ENCODE assay signal across 9 cellular contexts in the genomic region with DNA sequence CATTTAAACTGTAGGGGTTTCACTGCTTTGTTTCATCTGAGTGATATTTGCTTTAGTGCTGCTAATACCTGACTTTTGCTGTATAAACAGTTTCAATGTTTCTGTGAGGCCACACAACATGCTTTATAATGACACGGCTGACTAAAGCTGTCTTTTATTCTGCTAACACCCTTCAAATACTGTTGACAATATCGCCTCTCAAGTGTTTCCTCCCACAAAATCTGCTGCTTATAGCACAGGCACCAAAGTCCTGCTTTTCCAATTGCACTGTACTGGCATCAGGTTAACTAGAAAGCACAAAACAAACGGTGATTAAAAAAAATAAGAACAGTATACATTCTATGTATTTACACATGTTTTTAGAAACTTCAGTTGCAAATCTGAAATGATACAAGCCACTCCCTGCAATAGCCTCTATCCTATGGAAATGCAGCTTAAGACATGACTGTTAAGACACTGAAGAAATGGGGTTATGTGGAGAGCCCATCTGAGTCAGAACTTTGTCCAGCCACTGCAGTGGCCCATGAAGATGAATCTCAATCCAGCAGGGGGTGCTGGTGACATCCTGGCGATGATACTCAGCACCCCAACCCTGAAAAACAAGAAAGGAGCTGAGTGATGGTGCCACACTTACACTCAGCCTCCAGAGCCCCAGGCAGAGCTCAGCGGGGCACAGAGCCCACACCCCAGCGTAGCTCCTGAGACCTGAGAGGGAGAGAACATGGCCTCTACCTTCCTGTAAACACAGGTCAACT. TPM values are rescaled to one million over a fixed set of nuclear protein-coding genes. Genes with fewer than 3 reads are reported as not detected.
DNase-seq lines count a peak whose midpoint lies in the region; ATAC-seq and TF ChIP-seq lines count a peak whose summit lies in the region.
"Had no signal": no experiment of that assay in that cellular context is flagged by ENCODE, and none has a peak within 500 bp of the region (broad histone marks: within the 10 kb centered on the region; RNA-seq: fewer than 3 reads in every experiment).

No MANE protein-coding gene starts in this region.

- CTCF ChIA-PET in OCI-LY7 (lab: Charles Lee; ENCODE audit: unreplicated experiment), result no interaction called here

- H4K20me1 ChIP-seq in OCI-LY7 (ENCODE audit: insufficient read depth, low read length), result no peaks in the 10 kb centered on the region

- no peak overlapping the region for H3K4me3 ChIP-seq in OCI-LY7 (ENCODE audit: low read depth, low read length, poor library complexity, severe bottlenecking)
- no peak overlapping the region for H3K4me3 ChIP-seq in heart left ventricle

- intact Hi-C loops in OCI-LY7 (cut with micrococcal nuclease; ENCODE audit: unreplicated experiment) (no loop called here), heart left ventricle (cut with DNase I) (no loop called here)

- no peak overlapping the region for H3K4me2 ChIP-seq in OCI-LY7 (ENCODE audit: low read length)

- no peaks in the 10 kb centered on the region for H3K9me3 ChIP-seq in OCI-LY7 (ENCODE audit: low read length)
- no peaks in the 10 kb centered on the region for H3K9me3 ChIP-seq in heart left ventricle
- H3K9me3 ChIP-seq: neutrophil had no signal

- TF ChIP-seq CTCF in OCI-LY7 (conservative IDR thresholded peaks at IDR 0.05; ENCODE audit: low read length) (peak; percentile 72), heart left ventricle (IDR thresholded peaks at IDR 0.05) (peak in 7 of 12 donors; percentile 12 to 36 (median 25))

- H3K27me3 ChIP-seq in heart left ventricle, result no peaks in the 10 kb centered on the region
- H3K27me3 ChIP-seq: neutrophil had no signal

- no peaks in the 10 kb centered on the region for H3K4me1 ChIP-seq in OCI-LY7 (ENCODE audit: insufficient read depth, low read length, poor library complexity, severe bottlenecking)
- H3K4me1 ChIP-seq in heart left ventricle, result peaks cover 0 to 18% (median 8%) of the 10 kb centered on the region in 12 donors

- H3K27ac ChIP-seq in OCI-LY7 (ENCODE audit: low read depth, low read length, poor library complexity, severe bottlenecking), result no peak overlapping the region
- H3K27ac ChIP-seq in heart left ventricle, result peak overlapping the region in 1 of 12 donors; percentile 7
- H3K27ac ChIP-seq: neutrophil had no signal

- no TSS peak for BruUV-seq in OCI-LY7 (replicated peaks; lab: Mats Ljungman, UMichigan)

- no peaks in the 10 kb centered on the region for H3K79me2 ChIP-seq in OCI-LY7 (ENCODE audit: insufficient read depth, low read depth, low read length)

- POLR2A ChIA-PET in OCI-LY7 (lab: Charles Lee), result interaction anchor here (1.7 kb wide), 1 partner anchor 25 kb away, joined by 4 read pairs; no protein-coding TSS in a partner anchor

- H3K36me3 ChIP-seq in OCI-LY7 (ENCODE audit: insufficient read depth, low read length), result peaks cover 38% of the 10 kb centered on the region
- peaks cover 0 to 41% (median 4%) of the 10 kb centered on the region in 9 donors for H3K36me3 ChIP-seq in heart left ventricle
- H3K36me3 ChIP-seq: neutrophil had no signal

- peak; percentile 73 for ATAC-seq in GM21526 (IDR thresholded peaks at IDR 0.05; ENCODE audit: low FRiP score, unreplicated experiment)
- peak in 3 of 4 donors; percentile 31 to 69 (median 57) for ATAC-seq in heart left ventricle
- no peak for ATAC-seq in HG03025 (IDR thresholded peaks at IDR 0.05; ENCODE audit: low FRiP score, unreplicated experiment)
- no peak for ATAC-seq in GM19397 (IDR thresholded peaks at IDR 0.05; ENCODE audit: unreplicated experiment)

- TF ChIP-seq POLR2A in heart left ventricle (IDR thresholded peaks at IDR 0.05), result no peak

- WGBS in heart left ventricle, 4 donors, result 59 to 69% (median 61%) methylated on average over 6 of the region's 6 CpGs

- no peak overlapping the region for H2AFZ ChIP-seq in OCI-LY7 (ENCODE audit: low read length)

- DNase-seq in DMS53 treated with DMSO at 0.1 percent for 48 hours (lab: John Stamatoyannopoulos, UW; ENCODE audit: unreplicated experiment), result peak; percentile 83
- DNase-seq in OCI-LY7 (ENCODE audit: low spot score), result peak; percentile 29
- DNase-seq in heart left ventricle, result no peak
- no peak for DNase-seq in SKM-1 (lab: John Stamatoyannopoulos, UW; ENCODE audit: unreplicated experiment)
- no peak for DNase-seq in DMS79 treated with DMSO at 0.1 percent for 48 hours (lab: John Stamatoyannopoulos, UW)

- no peaks in the 10 kb centered on the region for H3K9me2 ChIP-seq in OCI-LY7 (ENCODE audit: insufficient read depth, low read length)

RNA-seq across cellular contexts. Expression of gene RFXAP, which starts 29.4 kb away (rescaled TPM):
- 10.0 and 11.8 TPM in 2 replicates for total RNA-seq in OCI-LY7 (2014; rRNA removed; shearing (Covaris generic))
- total RNA-seq in OCI-LY7 (2022) (34.1 and 34.5 TPM in 2 replicates), heart left ventricle (1 to 10 TPM; 1.0 to 5.2 (median 4.2) TPM)
- polyA plus RNA-seq in heart left ventricle, result 1 to 10 TPM; 2.2 to 2.3 TPM

Comparison
In these comparisons a context has a peak if more than half of its experiments do, and no peak if none do; other contexts are left out.
1. DNase-seq: peak in DMS53 treated with DMSO at 0.1 percent for 48 hours (single experiment) and OCI-LY7 (single experiment); none in heart left ventricle (0 of 5), SKM-1 (single experiment) and DMS79 treated with DMSO at 0.1 percent for 48 hours (single experiment).
2. ATAC-seq: peak in GM21526 (single experiment) and heart left ventricle (3 of 4); none in HG03025 (single experiment) and GM19397 (single experiment).